Comparison of ENCODE assay signal across 10 cellular contexts in the genomic region with DNA sequence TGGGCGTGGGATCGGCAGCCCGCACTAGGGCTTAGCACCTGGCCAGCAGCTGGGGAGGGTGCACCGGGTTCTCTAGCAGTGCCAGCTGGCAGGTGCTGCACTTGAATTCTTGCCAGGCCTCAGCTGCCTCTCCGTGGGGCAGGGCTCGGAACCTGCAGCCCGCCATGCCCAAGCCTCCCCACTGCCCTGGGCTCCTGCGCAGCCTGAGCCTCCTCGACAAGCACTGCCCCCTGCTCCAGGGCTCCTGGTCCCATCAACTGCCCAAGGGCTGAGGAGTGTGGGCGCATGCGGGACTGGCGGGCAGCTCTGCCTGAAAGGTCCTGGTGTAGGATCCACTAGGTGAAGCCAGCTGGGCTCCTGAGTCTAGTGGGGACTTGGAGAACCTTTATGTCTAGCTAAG. TPM values are rescaled to one million over a fixed set of nuclear protein-coding genes. Genes with fewer than 3 reads are reported as not detected.
"Had no signal": no experiment of that assay in that cellular context is flagged by ENCODE, and none has a peak within 500 bp of the region (broad histone marks: within the 10 kb centered on the region; RNA-seq: fewer than 3 reads in every experiment).

No MANE protein-coding gene starts in this region.

- DNase-seq: GM23248, GOT3, H7, HFFc6 had no signal

- H2AFZ ChIP-seq: GM23248 had no signal

- H3K4me1 ChIP-seq: HAP-1 had no signal

- H3K9me3 ChIP-seq: HAP-1 had no signal

- H3K36me3 ChIP-seq: HAP-1 had no signal

- ATAC-seq: HCT116, HepG2 had no signal

- H3K27ac ChIP-seq: GM23248, HL-60 had no signal

- H3K4me3 ChIP-seq: GM23248, HAP-1 had no signal

- H3K9ac ChIP-seq: GM23248 had no signal

RNA-seq across cellular contexts. Expression of gene CMA1, which starts 34.9 kb away (rescaled TPM):
- total RNA-seq: GM23248, H4, H7, HepG2, HFFc6, HT1080 had no signal
